ENCODE assay signal across 1 cellular context in genomic region chr1:12525311-12526181, GRCh38.
TF ChIP-seq lines count a peak whose summit lies in the region.

No MANE protein-coding gene starts in this region.

TF ChIP-seq in HepG2, 621 proteins besides CTCF, POLR2A, EP300 and RAD21 (continued from another document and continues in another):
- TF ChIP-seq, protein P1, sequence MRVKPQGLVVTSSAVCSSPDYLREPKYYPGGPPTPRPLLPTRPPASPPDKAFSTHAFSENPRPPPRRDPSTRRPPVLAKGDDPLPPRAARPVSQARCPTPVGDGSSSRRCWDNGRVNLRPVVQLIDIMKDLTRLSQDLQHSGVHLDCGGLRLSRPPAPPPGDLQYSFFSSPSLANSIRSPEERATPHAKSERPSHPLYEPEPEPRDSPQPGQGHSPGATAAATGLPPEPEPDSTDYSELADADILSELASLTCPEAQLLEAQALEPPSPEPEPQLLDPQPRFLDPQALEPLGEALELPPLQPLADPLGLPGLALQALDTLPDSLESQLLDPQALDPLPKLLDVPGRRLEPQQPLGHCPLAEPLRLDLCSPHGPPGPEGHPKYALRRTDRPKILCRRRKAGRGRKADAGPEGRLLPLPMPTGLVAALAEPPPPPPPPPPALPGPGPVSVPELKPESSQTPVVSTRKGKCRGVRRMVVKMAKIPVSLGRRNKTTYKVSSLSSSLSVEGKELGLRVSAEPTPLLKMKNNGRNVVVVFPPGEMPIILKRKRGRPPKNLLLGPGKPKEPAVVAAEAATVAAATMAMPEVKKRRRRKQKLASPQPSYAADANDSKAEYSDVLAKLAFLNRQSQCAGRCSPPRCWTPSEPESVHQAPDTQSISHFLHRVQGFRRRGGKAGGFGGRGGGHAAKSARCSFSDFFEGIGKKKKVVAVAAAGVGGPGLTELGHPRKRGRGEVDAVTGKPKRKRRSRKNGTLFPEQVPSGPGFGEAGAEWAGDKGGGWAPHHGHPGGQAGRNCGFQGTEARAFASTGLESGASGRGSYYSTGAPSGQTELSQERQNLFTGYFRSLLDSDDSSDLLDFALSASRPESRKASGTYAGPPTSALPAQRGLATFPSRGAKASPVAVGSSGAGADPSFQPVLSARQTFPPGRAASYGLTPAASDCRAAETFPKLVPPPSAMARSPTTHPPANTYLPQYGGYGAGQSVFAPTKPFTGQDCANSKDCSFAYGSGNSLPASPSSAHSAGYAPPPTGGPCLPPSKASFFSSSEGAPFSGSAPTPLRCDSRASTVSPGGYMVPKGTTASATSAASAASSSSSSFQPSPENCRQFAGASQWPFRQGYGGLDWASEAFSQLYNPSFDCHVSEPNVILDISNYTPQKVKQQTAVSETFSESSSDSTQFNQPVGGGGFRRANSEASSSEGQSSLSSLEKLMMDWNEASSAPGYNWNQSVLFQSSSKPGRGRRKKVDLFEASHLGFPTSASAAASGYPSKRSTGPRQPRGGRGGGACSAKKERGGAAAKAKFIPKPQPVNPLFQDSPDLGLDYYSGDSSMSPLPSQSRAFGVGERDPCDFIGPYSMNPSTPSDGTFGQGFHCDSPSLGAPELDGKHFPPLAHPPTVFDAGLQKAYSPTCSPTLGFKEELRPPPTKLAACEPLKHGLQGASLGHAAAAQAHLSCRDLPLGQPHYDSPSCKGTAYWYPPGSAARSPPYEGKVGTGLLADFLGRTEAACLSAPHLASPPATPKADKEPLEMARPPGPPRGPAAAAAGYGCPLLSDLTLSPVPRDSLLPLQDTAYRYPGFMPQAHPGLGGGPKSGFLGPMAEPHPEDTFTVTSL (CRISPR knock-in tag; IDR thresholded peaks at IDR 0.05; ENCODE audit: borderline replicate concordance), result peak; percentile 82
- TF ChIP-seq, protein P2, sequence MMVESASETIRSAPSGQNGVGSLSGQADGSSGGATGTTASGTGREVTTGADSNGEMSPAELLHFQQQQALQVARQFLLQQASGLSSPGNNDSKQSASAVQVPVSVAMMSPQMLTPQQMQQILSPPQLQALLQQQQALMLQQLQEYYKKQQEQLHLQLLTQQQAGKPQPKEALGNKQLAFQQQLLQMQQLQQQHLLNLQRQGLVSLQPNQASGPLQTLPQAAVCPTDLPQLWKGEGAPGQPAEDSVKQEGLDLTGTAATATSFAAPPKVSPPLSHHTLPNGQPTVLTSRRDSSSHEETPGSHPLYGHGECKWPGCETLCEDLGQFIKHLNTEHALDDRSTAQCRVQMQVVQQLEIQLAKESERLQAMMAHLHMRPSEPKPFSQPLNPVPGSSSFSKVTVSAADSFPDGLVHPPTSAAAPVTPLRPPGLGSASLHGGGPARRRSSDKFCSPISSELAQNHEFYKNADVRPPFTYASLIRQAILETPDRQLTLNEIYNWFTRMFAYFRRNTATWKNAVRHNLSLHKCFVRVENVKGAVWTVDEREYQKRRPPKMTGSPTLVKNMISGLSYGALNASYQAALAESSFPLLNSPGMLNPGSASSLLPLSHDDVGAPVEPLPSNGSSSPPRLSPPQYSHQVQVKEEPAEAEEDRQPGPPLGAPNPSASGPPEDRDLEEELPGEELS (CRISPR knock-in tag; IDR thresholded peaks at IDR 0.05), result peak; percentile 86
- TF ChIP-seq ZSCAN30 (CRISPR knock-in tag; IDR thresholded peaks at IDR 0.05) (no peak; the same call in 1 of the 2 replicates), STAG1 (CRISPR knock-in tag; IDR thresholded peaks at IDR 0.05) (no peak), ZNF614 (CRISPR knock-in tag; IDR thresholded peaks at IDR 0.05; ENCODE audit: borderline replicate concordance) (no peak), HHEX (CRISPR knock-in tag; IDR thresholded peaks at IDR 0.05) (no peak), KIAA2018 (CRISPR knock-in tag; IDR thresholded peaks at IDR 0.05; ENCODE audit: borderline replicate concordance) (no peak), GTF2F1 (IDR thresholded peaks at IDR 0.05; ENCODE audit: low read length) (peak; percentile 37; the same call in 1 of the 2 replicates), NR2F6 (IDR thresholded peaks at IDR 0.05) (peak; percentile 91), NR2F6 (CRISPR knock-in tag; IDR thresholded peaks at IDR 0.05) (peak; percentile 94), ZNF337 (CRISPR knock-in tag; IDR thresholded peaks at IDR 0.05; ENCODE audit: borderline replicate concordance, low read depth) (no peak), ZGPAT (CRISPR knock-in tag; IDR thresholded peaks at IDR 0.05) (peak; percentile 73; the same call in 1 of the 2 replicates), ZNF256 (CRISPR knock-in tag; conservative IDR thresholded peaks at IDR 0.05) (no peak), ZKSCAN8 (CRISPR knock-in tag; IDR thresholded peaks at IDR 0.05; ENCODE audit: borderline replicate concordance) (no peak), ZNF720 (CRISPR knock-in tag; IDR thresholded peaks at IDR 0.05) (no peak), ZNF713 (CRISPR knock-in tag; IDR thresholded peaks at IDR 0.05) (no peak), IRX3 (CRISPR knock-in tag; IDR thresholded peaks at IDR 0.05; ENCODE audit: borderline replicate concordance, low read depth) (0 out of 2 replicates have a peak, but pooled peaks have one; percentile 33), ZNF263 (CRISPR knock-in tag; IDR thresholded peaks at IDR 0.05) (peak; percentile 92), CREBL2 (CRISPR knock-in tag; IDR thresholded peaks at IDR 0.05; ENCODE audit: borderline replicate concordance) (no peak), JUND (CRISPR knock-in tag; IDR thresholded peaks at IDR 0.05) (no peak), ZNF703 (CRISPR knock-in tag; IDR thresholded peaks at IDR 0.05; ENCODE audit: borderline replicate concordance) (no peak)
- TF ChIP-seq, protein P3, sequence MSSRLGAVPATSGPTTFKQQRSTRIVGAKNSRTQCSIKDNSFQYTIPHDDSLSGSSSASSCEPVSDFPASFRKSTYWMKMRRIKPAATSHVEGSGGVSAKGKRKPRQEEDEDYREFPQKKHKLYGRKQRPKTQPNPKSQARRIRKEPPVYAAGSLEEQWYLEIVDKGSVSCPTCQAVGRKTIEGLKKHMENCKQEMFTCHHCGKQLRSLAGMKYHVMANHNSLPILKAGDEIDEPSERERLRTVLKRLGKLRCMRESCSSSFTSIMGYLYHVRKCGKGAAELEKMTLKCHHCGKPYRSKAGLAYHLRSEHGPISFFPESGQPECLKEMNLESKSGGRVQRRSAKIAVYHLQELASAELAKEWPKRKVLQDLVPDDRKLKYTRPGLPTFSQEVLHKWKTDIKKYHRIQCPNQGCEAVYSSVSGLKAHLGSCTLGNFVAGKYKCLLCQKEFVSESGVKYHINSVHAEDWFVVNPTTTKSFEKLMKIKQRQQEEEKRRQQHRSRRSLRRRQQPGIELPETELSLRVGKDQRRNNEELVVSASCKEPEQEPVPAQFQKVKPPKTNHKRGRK (CRISPR knock-in tag; IDR thresholded peaks at IDR 0.05), result no peak
- TF ChIP-seq, protein P4, sequence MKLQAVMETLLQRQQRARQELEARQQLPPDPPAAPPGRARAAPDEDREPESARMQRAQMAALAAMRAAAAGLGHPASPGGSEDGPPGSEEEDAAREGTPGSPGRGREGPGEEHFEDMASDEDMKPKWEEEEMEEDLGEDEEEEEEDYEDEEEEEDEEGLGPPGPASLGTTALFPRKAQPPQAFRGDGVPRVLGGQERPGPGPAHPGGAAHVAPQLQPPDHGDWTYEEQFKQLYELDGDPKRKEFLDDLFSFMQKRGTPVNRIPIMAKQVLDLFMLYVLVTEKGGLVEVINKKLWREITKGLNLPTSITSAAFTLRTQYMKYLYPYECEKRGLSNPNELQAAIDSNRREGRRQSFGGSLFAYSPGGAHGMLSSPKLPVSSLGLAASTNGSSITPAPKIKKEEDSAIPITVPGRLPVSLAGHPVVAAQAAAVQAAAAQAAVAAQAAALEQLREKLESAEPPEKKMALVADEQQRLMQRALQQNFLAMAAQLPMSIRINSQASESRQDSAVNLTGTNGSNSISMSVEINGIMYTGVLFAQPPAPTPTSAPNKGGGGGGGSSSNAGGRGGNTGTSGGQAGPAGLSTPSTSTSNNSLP (IDR thresholded peaks at IDR 0.05; ENCODE audit: low read depth, low read length), result no peak
- TF ChIP-seq, protein P5, sequence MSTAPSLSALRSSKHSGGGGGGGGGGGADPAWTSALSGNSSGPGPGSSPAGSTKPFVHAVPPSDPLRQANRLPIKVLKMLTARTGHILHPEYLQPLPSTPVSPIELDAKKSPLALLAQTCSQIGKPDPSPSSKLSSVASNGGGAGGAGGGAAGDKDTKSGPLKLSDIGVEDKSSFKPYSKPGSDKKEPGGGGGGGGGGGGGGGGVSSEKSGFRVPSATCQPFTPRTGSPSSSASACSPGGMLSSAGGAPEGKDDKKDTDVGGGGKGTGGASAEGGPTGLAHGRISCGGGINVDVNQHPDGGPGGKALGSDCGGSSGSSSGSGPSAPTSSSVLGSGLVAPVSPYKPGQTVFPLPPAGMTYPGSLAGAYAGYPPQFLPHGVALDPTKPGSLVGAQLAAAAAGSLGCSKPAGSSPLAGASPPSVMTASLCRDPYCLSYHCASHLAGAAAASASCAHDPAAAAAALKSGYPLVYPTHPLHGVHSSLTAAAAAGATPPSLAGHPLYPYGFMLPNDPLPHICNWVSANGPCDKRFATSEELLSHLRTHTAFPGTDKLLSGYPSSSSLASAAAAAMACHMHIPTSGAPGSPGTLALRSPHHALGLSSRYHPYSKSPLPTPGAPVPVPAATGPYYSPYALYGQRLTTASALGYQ (CRISPR knock-in tag; IDR thresholded peaks at IDR 0.05), result peak; percentile 58
- TF ChIP-seq, protein P6, sequence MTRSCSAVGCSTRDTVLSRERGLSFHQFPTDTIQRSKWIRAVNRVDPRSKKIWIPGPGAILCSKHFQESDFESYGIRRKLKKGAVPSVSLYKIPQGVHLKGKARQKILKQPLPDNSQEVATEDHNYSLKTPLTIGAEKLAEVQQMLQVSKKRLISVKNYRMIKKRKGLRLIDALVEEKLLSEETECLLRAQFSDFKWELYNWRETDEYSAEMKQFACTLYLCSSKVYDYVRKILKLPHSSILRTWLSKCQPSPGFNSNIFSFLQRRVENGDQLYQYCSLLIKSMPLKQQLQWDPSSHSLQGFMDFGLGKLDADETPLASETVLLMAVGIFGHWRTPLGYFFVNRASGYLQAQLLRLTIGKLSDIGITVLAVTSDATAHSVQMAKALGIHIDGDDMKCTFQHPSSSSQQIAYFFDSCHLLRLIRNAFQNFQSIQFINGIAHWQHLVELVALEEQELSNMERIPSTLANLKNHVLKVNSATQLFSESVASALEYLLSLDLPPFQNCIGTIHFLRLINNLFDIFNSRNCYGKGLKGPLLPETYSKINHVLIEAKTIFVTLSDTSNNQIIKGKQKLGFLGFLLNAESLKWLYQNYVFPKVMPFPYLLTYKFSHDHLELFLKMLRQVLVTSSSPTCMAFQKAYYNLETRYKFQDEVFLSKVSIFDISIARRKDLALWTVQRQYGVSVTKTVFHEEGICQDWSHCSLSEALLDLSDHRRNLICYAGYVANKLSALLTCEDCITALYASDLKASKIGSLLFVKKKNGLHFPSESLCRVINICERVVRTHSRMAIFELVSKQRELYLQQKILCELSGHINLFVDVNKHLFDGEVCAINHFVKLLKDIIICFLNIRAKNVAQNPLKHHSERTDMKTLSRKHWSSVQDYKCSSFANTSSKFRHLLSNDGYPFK (CRISPR knock-in tag; IDR thresholded peaks at IDR 0.05; ENCODE audit: borderline replicate concordance), result no peak
